ENCODE assay signal across 23 cellular contexts in the genomic region with DNA sequence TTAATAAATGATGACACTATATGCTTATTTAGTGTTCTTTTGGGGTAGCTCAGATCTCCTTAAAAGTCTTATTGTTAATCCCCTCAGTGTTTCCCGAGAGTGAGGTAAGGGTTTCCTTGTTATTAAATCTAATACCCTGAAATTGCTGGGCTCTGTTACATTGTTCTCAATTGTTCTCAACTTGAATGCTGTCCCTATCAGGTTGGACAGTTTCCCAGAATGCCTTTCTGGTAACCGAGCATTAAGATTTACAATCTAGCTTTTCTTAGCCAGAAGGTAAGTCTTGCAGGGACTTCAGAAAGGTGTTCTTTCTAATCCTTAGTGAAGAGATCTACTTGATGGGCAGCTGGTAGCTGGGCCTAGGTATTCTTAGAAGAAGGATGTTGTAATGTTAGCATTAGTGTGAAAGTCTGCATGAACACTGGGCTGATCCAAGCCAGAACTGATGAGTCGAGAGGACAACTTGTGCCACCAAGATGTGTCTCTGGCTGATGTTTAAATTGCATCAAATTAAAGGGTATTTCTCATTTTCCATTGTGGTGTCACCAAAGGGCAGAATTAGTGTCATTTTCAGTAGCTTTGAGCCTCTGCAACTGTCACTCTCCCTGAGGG.
DNase-seq lines count a peak whose midpoint lies in the region; ATAC-seq, FAIRE-seq and TF ChIP-seq lines count a peak whose summit lies in the region.
"Had no signal": no experiment of that assay in that cellular context is flagged by ENCODE, and none has a peak within 500 bp of the region (broad histone marks: within the 10 kb centered on the region; RNA-seq: fewer than 3 reads in every experiment).

No MANE protein-coding gene starts in this region.

- no peak overlapping the region for H3K4me3 Mint-ChIP-seq in activated CD8-positive, alpha-beta T cell treated with anti-CD3 and anti-CD28 coated beads for 36 hours
- no peak overlapping the region for H3K4me3 Mint-ChIP-seq in activated CD8-positive, alpha-beta T cell treated with anti-CD3 and anti-CD28 coated beads, Interleukin-2, amount 10 ng/mL, durations not matched to agents 7 days and 5 days
- no peak overlapping the region for H3K4me3 Mint-ChIP-seq in Caco-2 (ENCODE audit: unreplicated experiment)
- H3K4me3 Mint-ChIP-seq: CD4-positive, alpha-beta memory T cell had no signal

- in situ Hi-C loops in HAP-1 (cut with MboI; ENCODE audit: low sequenced_read_pairs) = no loop called here

- H3K36me3 ChIP-seq in HAP-1 (replicated peaks) (peaks cover 7% of the 10 kb centered on the region), body of pancreas (replicated peaks in 1 of 2; ENCODE audit: insufficient read depth in 1 of 2, low read depth in 2 of 2) (peaks cover 0 to 4% of the 10 kb centered on the region in 2 donors), Caco-2 (ENCODE audit: control insufficient read depth, insufficient read depth, low read length) (no peaks in the 10 kb centered on the region; the same call in 1 of the 2 replicates)

- TF ChIP-seq CTCF in activated CD8-positive, alpha-beta T cell treated with anti-CD3 and anti-CD28 coated beads for 36 hours (IDR thresholded peaks at IDR 0.05) = no peak
- TF ChIP-seq CTCF in body of pancreas (IDR thresholded peaks at IDR 0.05) = no peak
- no peak for TF ChIP-seq CTCF in Caco-2 (IDR thresholded peaks at IDR 0.05; ENCODE audit: insufficient read depth in 1 of 2, low read depth in 1 of 2, low read length in 1 of 2, severe bottlenecking in 1 of 2, unreplicated experiment in 1 of 2)

- ATAC-seq in activated CD8-positive, alpha-beta T cell treated with anti-CD3 and anti-CD28 coated beads for 36 hours = peak; percentile 25
- no peak for ATAC-seq in activated CD8-positive, alpha-beta T cell treated with anti-CD3 and anti-CD28 coated beads, Interleukin-2, amount 10 ng/mL, durations not matched to agents 7 days and 5 days
- ATAC-seq in body of pancreas (peak; percentile 55), left lobe of liver (peak; percentile 55)
- ATAC-seq: HCT116 had no signal

- peaks cover 32% of the 10 kb centered on the region for H3K4me1 ChIP-seq in HAP-1
- peaks cover 35% of the 10 kb centered on the region for H3K4me1 ChIP-seq in body of pancreas
- no peaks in the 10 kb centered on the region for H3K4me1 ChIP-seq in Caco-2

- FAIRE-seq in frontal cortex (lab: Jason Lieb, UNC) = no peak
- FAIRE-seq: GM19239 had no signal

- H3K9me3 ChIP-seq in HAP-1 = no peaks in the 10 kb centered on the region
- no peaks in the 10 kb centered on the region for H3K9me3 ChIP-seq in body of pancreas
- H3K9me3 ChIP-seq in Caco-2 = no peaks in the 10 kb centered on the region
- H3K9me3 ChIP-seq: BLaER1, MG63 had no signal

- TF ChIP-seq POLR2A in body of pancreas (IDR thresholded peaks at IDR 0.05) = no peak

- no peaks in the 10 kb centered on the region for H3K9me3 Mint-ChIP-seq in activated CD8-positive, alpha-beta T cell treated with anti-CD3 and anti-CD28 coated beads for 36 hours
- no peaks in the 10 kb centered on the region for H3K9me3 Mint-ChIP-seq in activated CD8-positive, alpha-beta T cell treated with anti-CD3 and anti-CD28 coated beads, Interleukin-2, amount 10 ng/mL, durations not matched to agents 7 days and 5 days (ENCODE audit: insufficient read depth)
- H3K9me3 Mint-ChIP-seq in Caco-2 (ENCODE audit: unreplicated experiment) = no peaks in the 10 kb centered on the region
- H3K9me3 Mint-ChIP-seq: CD4-positive, alpha-beta memory T cell had no signal

- H3K4me3 ChIP-seq in HAP-1 (no peak overlapping the region), body of pancreas (no peak overlapping the region), Caco-2 (ENCODE audit: low read depth, low read length) (no peak overlapping the region)
- H3K4me3 ChIP-seq: BLaER1, GM23248, MG63 had no signal

- H3K27ac ChIP-seq in body of pancreas = no peak overlapping the region
- H3K27ac ChIP-seq: BLaER1, GM23248 had no signal

- WGBS in body of pancreas, 2 donors = 34 to 65% methylated on average over 3 of the region's 3 CpGs

- H3K27me3 Mint-ChIP-seq in activated CD8-positive, alpha-beta T cell treated with anti-CD3 and anti-CD28 coated beads for 36 hours = no peaks in the 10 kb centered on the region
- no peaks in the 10 kb centered on the region for H3K27me3 Mint-ChIP-seq in activated CD8-positive, alpha-beta T cell treated with anti-CD3 and anti-CD28 coated beads, Interleukin-2, amount 10 ng/mL, durations not matched to agents 7 days and 5 days (ENCODE audit: low read depth)
- H3K27me3 Mint-ChIP-seq in Caco-2 (ENCODE audit: insufficient read depth, unreplicated experiment) = no peaks in the 10 kb centered on the region
- H3K27me3 Mint-ChIP-seq: CD4-positive, alpha-beta memory T cell had no signal

- no TSS peak for BruUV-seq in Caco-2 (replicated peaks; lab: Mats Ljungman, UMichigan)

- POLR2A ChIA-PET in activated CD8-positive, alpha-beta T cell treated with anti-CD3 and anti-CD28 coated beads for 36 hours (lab: Charles Lee) = no interaction called here
- POLR2A ChIA-PET in activated CD8-positive, alpha-beta T cell treated with anti-CD3 and anti-CD28 coated beads, Interleukin-2, amount 10 ng/mL, durations not matched to agents 7 days and 5 days (lab: Charles Lee) = no interaction called here
- POLR2A ChIA-PET in Caco-2 (lab: Charles Lee) = no interaction called here

- H3K27me3 ChIP-seq in HAP-1 (ENCODE audit: low read depth) = no peaks in the 10 kb centered on the region
- no peaks in the 10 kb centered on the region for H3K27me3 ChIP-seq in body of pancreas
- H3K27me3 ChIP-seq in Caco-2 (replicated peaks; ENCODE audit: control insufficient read depth, insufficient read depth, low read length) = no peaks in the 10 kb centered on the region; the same call in 1 of the 2 replicates
- H3K27me3 ChIP-seq: BLaER1, MG63 had no signal

- peak; percentile 4 for DNase-seq in activated CD8-positive, alpha-beta T cell treated with anti-CD3 and anti-CD28 coated beads for 36 hours
- no peak for DNase-seq in activated CD8-positive, alpha-beta T cell treated with anti-CD3 and anti-CD28 coated beads, Interleukin-2, amount 10 ng/mL, durations not matched to agents 7 days and 5 days
- DNase-seq in HAP-1 (ENCODE audit: low spot score in 2 of 2) (peak; percentile 17 to 55), body of pancreas (peak in 1 of 4 donors; percentile 30), left lobe of liver (ENCODE audit: low spot score) (no peak), Ammon's horn (ENCODE audit: low spot score) (no peak), Caco-2 (no peak), frontal cortex (ENCODE audit: low spot score in 2 of 2) (no peak)
- DNase-seq: Calu3; CD4-positive, alpha-beta memory T cell; GF-D8; GM23248; Kasumi-1; MG63; NCI-H1048; NCI-H1436 treated with DMSO at 0.1 percent for 48 hours; NCI-H2029; NCI-H510A; NCI-H774; SHP77 treated with DMSO at 0.1 percent for 48 hours had no signal

- H3K27ac Mint-ChIP-seq in activated CD8-positive, alpha-beta T cell treated with anti-CD3 and anti-CD28 coated beads for 36 hours = peak overlapping the region; percentile 5
- no peak overlapping the region for H3K27ac Mint-ChIP-seq in activated CD8-positive, alpha-beta T cell treated with anti-CD3 and anti-CD28 coated beads, Interleukin-2, amount 10 ng/mL, durations not matched to agents 7 days and 5 days
- H3K27ac Mint-ChIP-seq in Caco-2 (ENCODE audit: unreplicated experiment) = no peak overlapping the region

- CTCF ChIA-PET in activated CD8-positive, alpha-beta T cell treated with anti-CD3 and anti-CD28 coated beads for 36 hours (lab: Charles Lee) = no interaction called here
- CTCF ChIA-PET in activated CD8-positive, alpha-beta T cell treated with anti-CD3 and anti-CD28 coated beads, Interleukin-2, amount 10 ng/mL, durations not matched to agents 7 days and 5 days (lab: Charles Lee) = interaction anchor here (1.7 kb wide), 1 partner anchor 34 kb away, joined by 4 read pairs; no protein-coding TSS in a partner anchor
- CTCF ChIA-PET in Caco-2 (lab: Charles Lee) = no interaction called here

- peaks cover 39% of the 10 kb centered on the region for H3K36me3 Mint-ChIP-seq in activated CD8-positive, alpha-beta T cell treated with anti-CD3 and anti-CD28 coated beads for 36 hours (ENCODE audit: low read depth)
- H3K36me3 Mint-ChIP-seq in activated CD8-positive, alpha-beta T cell treated with anti-CD3 and anti-CD28 coated beads, Interleukin-2, amount 10 ng/mL, durations not matched to agents 7 days and 5 days (ENCODE audit: low read depth) = peaks cover 21% of the 10 kb centered on the region
- H3K36me3 Mint-ChIP-seq in Caco-2 (ENCODE audit: insufficient read depth, unreplicated experiment) = peaks cover 57% of the 10 kb centered on the region

- intact Hi-C loops in activated CD8-positive, alpha-beta T cell treated with anti-CD3 and anti-CD28 coated beads for 36 hours (cut with micrococcal nuclease) = no loop called here
- intact Hi-C loops in body of pancreas (cut with DNase I) = no loop called here
- intact Hi-C loops in Caco-2 (cut with micrococcal nuclease; ENCODE audit: unreplicated experiment) = no loop called here

- peaks cover 53% of the 10 kb centered on the region for H3K4me1 Mint-ChIP-seq in activated CD8-positive, alpha-beta T cell treated with anti-CD3 and anti-CD28 coated beads for 36 hours (ENCODE audit: low read depth)
- peaks cover 19% of the 10 kb centered on the region for H3K4me1 Mint-ChIP-seq in activated CD8-positive, alpha-beta T cell treated with anti-CD3 and anti-CD28 coated beads, Interleukin-2, amount 10 ng/mL, durations not matched to agents 7 days and 5 days (ENCODE audit: low read depth)
- H3K4me1 Mint-ChIP-seq in Caco-2 (ENCODE audit: low read depth, unreplicated experiment) = peaks cover 6% of the 10 kb centered on the region

Comparison
In these comparisons a context has a peak if more than half of its experiments do, and no peak if none do; other contexts are left out.
1. DNase-seq: peak in activated CD8-positive, alpha-beta T cell treated with anti-CD3 and anti-CD28 coated beads for 36 hours (single experiment) and HAP-1 (2 of 2); none in activated CD8-positive, alpha-beta T cell treated with anti-CD3 and anti-CD28 coated beads, Interleukin-2, amount 10 ng/mL, durations not matched to agents 7 days and 5 days (single experiment), left lobe of liver (single experiment), Ammon's horn (single experiment), Caco-2 (0 of 2) and frontal cortex (0 of 2).